ENCODE assay signal across 30 cellular contexts in genomic region chr5:58013542-58014258, GRCh38.
"Had no signal": no experiment of that assay in that cellular context is flagged by ENCODE, and none has a peak within 500 bp of the region (broad histone marks: within the 10 kb centered on the region; RNA-seq: fewer than 3 reads in every experiment).

No MANE protein-coding gene starts in this region.

- H2AFZ ChIP-seq: neural progenitor cell had no signal

- H3K36me3 ChIP-seq: cardiac muscle cell, gastrocnemius medialis, neural progenitor cell, sigmoid colon, transverse colon had no signal

- H3K27ac ChIP-seq: cardiac muscle cell, gastrocnemius medialis, neural progenitor cell, sigmoid colon, transverse colon, VCaP had no signal

- H3K27me3 Mint-ChIP-seq: activated CD4-positive, alpha-beta memory T cell treated with anti-CD3 and anti-CD28 coated beads, Interleukin-2, amount 10 ng/mL, durations not matched to agents 7 days and 5 days; activated CD4-positive, alpha-beta T cell treated with anti-CD3 and anti-CD28 coated beads, Interleukin-2, amount 10 ng/mL, durations not matched to agents 24 days and 14 days; progenitor cell of endocrine pancreas; stimulated activated memory B cell treated with anti-CD40 and anti-IgM and Interleukin-4, amounts not matched to agents 10 μg/mL and 1 μg/mL and 100 μg/mL, for 72 hours had no signal

- DNase-seq: activated CD4-positive, alpha-beta memory T cell treated with anti-CD3 and anti-CD28 coated beads, Interleukin-2, amount 10 ng/mL, durations not matched to agents 7 days and 5 days; activated CD4-positive, alpha-beta T cell treated with anti-CD3 and anti-CD28 coated beads, Interleukin-2, amount 10 ng/mL, durations not matched to agents 24 days and 14 days; activated effector memory CD4-positive, alpha-beta T cell treated with Interleukin-2 at 50 U/mL for 16 hours; activated naive CD4-positive, alpha-beta T cell treated with anti-CD3 and anti-CD28 coated beads for 36 hours; activated T-cell treated with anti-CD3 and anti-CD28 coated beads, Interleukin-2, amount 50 U/mL, for 72 hours; amygdala; cortex of kidney; gastrocnemius medialis; head of caudate nucleus; kidney; naive thymus-derived CD8-positive, alpha-beta T cell; retina; sigmoid colon; stimulated activated CD4-positive, alpha-beta T cell treated with anti-CD3 and anti-CD28 coated beads, Interleukin-15, amount 100 ng/mL, for 24 hours; T1000; transverse colon had no signal

- H3K9me3 ChIP-seq: gastrocnemius medialis, sigmoid colon, transverse colon had no signal

- H3K4me2 ChIP-seq: neural progenitor cell, smooth muscle cell had no signal

- ATAC-seq: activated CD4-positive, CD25-positive, alpha-beta regulatory T cell treated with anti-CD3 and anti-CD28 coated beads, Interleukin-2, amount 50 U/mL, for 24 hours; activated T-cell treated with anti-CD3 and anti-CD28 coated beads, Interleukin-2, amount 50 U/mL, for 72 hours; esophagus mucosa; gastrocnemius medialis; left lobe of liver; naive thymus-derived CD8-positive, alpha-beta T cell; stimulated activated memory B cell treated with anti-CD40 and anti-IgM and Interleukin-4, amounts not matched to agents 10 μg/mL and 1 μg/mL and 100 μg/mL, for 72 hours had no signal

- H3K9me3 Mint-ChIP-seq: activated CD4-positive, alpha-beta memory T cell treated with anti-CD3 and anti-CD28 coated beads, Interleukin-2, amount 10 ng/mL, durations not matched to agents 7 days and 5 days; activated CD4-positive, alpha-beta T cell treated with anti-CD3 and anti-CD28 coated beads, Interleukin-2, amount 10 ng/mL, durations not matched to agents 24 days and 14 days; activated naive CD4-positive, alpha-beta T cell treated with anti-CD3 and anti-CD28 coated beads for 36 hours; activated T-cell treated with anti-CD3 and anti-CD28 coated beads, Interleukin-2, amount 50 U/mL, for 72 hours; mesothelial cell of epicardium; naive thymus-derived CD8-positive, alpha-beta T cell; neural progenitor cell; stimulated activated memory B cell treated with anti-CD40 and anti-IgM and Interleukin-4, amounts not matched to agents 10 μg/mL and 1 μg/mL and 100 μg/mL, for 72 hours; T-helper 1 cell treated with Interleukin-12 subunit alpha and Interleukin-12 subunit beta and Interleukin-4 antibody, amounts not matched to agents 30 μg/mL and 1 μg/mL, for 36 hours had no signal

- H3K27ac Mint-ChIP-seq: activated CD4-positive, alpha-beta memory T cell treated with anti-CD3 and anti-CD28 coated beads, Interleukin-2, amount 10 ng/mL, durations not matched to agents 7 days and 5 days; activated CD4-positive, alpha-beta T cell treated with anti-CD3 and anti-CD28 coated beads, Interleukin-2, amount 10 ng/mL, durations not matched to agents 24 days and 14 days; activated naive CD4-positive, alpha-beta T cell treated with anti-CD3 and anti-CD28 coated beads for 36 hours; activated T-cell treated with anti-CD3 and anti-CD28 coated beads, Interleukin-2, amount 50 U/mL, for 72 hours; mesothelial cell of epicardium; naive thymus-derived CD8-positive, alpha-beta T cell; progenitor cell of endocrine pancreas; stimulated activated memory B cell treated with anti-CD40 and anti-IgM and Interleukin-4, amounts not matched to agents 10 μg/mL and 1 μg/mL and 100 μg/mL, for 72 hours; T-helper 1 cell treated with Interleukin-12 subunit alpha and Interleukin-12 subunit beta and Interleukin-4 antibody, amounts not matched to agents 30 μg/mL and 1 μg/mL, for 36 hours had no signal

- H3K4me1 ChIP-seq: gastrocnemius medialis, sigmoid colon, transverse colon had no signal

- FAIRE-seq: endometrium, kidney, urothelium cell line had no signal

- H3K4me3 ChIP-seq: cardiac muscle cell, gastrocnemius medialis, lung, neural progenitor cell, sigmoid colon, smooth muscle cell, transverse colon had no signal

- H3K27me3 ChIP-seq: cardiac muscle cell, gastrocnemius medialis, neural progenitor cell, sigmoid colon, transverse colon had no signal

- H3K9ac ChIP-seq: neural progenitor cell had no signal

- H3K4me3 Mint-ChIP-seq: activated CD4-positive, alpha-beta memory T cell treated with anti-CD3 and anti-CD28 coated beads, Interleukin-2, amount 10 ng/mL, durations not matched to agents 7 days and 5 days; activated CD4-positive, alpha-beta T cell treated with anti-CD3 and anti-CD28 coated beads, Interleukin-2, amount 10 ng/mL, durations not matched to agents 24 days and 14 days; activated naive CD4-positive, alpha-beta T cell treated with anti-CD3 and anti-CD28 coated beads for 36 hours; activated T-cell treated with anti-CD3 and anti-CD28 coated beads, Interleukin-2, amount 50 U/mL, for 72 hours; mesothelial cell of epicardium; naive thymus-derived CD8-positive, alpha-beta T cell; neural progenitor cell; stimulated activated memory B cell treated with anti-CD40 and anti-IgM and Interleukin-4, amounts not matched to agents 10 μg/mL and 1 μg/mL and 100 μg/mL, for 72 hours; T-helper 1 cell treated with Interleukin-12 subunit alpha and Interleukin-12 subunit beta and Interleukin-4 antibody, amounts not matched to agents 30 μg/mL and 1 μg/mL, for 36 hours had no signal

- H3K4me1 Mint-ChIP-seq: activated CD4-positive, alpha-beta memory T cell treated with anti-CD3 and anti-CD28 coated beads, Interleukin-2, amount 10 ng/mL, durations not matched to agents 7 days and 5 days; activated CD4-positive, alpha-beta T cell treated with anti-CD3 and anti-CD28 coated beads, Interleukin-2, amount 10 ng/mL, durations not matched to agents 24 days and 14 days; naive thymus-derived CD8-positive, alpha-beta T cell; stimulated activated memory B cell treated with anti-CD40 and anti-IgM and Interleukin-4, amounts not matched to agents 10 μg/mL and 1 μg/mL and 100 μg/mL, for 72 hours had no signal

- H3K36me3 Mint-ChIP-seq: mesothelial cell of epicardium; naive thymus-derived CD8-positive, alpha-beta T cell; neural progenitor cell; stimulated activated memory B cell treated with anti-CD40 and anti-IgM and Interleukin-4, amounts not matched to agents 10 μg/mL and 1 μg/mL and 100 μg/mL, for 72 hours had no signal
